Comparison of ENCODE assay signal across 8 cellular contexts in genomic region chr14:103528512-103529382, GRCh38. TPM values are rescaled to one million over a fixed set of nuclear protein-coding genes. Genes with fewer than 3 reads are reported as not detected.
DNase-seq lines count a peak whose midpoint lies in the region; ATAC-seq and TF ChIP-seq lines count a peak whose summit lies in the region.

Gene TRMT61A (plus strand): TSS chr14:103529196. CDS start chr14:103529979, 783 bp downstream.

- H2AFZ ChIP-seq in OCI-LY1 (ENCODE audit: low read length), result peak within 1 kb of the TSS; percentile 71; the same call in 1 of the 2 replicates

- peak within 1 kb of the TSS; percentile 98 for H3K4me3 ChIP-seq in HUES48 (ENCODE audit: low read depth, low read length)
- H3K4me3 ChIP-seq in OCI-LY1 (ENCODE audit: low read depth, low read length, poor library complexity, severe bottlenecking), result peak within 1 kb of the TSS; percentile 96
- peak within 1 kb of the TSS; percentile 68 for H3K4me3 ChIP-seq in mucosa of descending colon

- peaks cover 8% of the 10 kb centered on the region; the same call in 1 of the 2 replicates for H3K4me1 ChIP-seq in HUES48 (ENCODE audit: control insufficient read depth, insufficient read depth, low read length)
- peaks cover 27% of the 10 kb centered on the region for H3K4me1 ChIP-seq in OCI-LY1 (ENCODE audit: insufficient read depth, low read length, severe bottlenecking)
- H3K4me1 ChIP-seq in mucosa of descending colon (ENCODE audit: low read depth), result peaks cover 46% of the 10 kb centered on the region

- TF ChIP-seq POLR2A in GM18951 (IDR thresholded peaks at IDR 0.05; ENCODE audit: extremely low read depth, insufficient read depth, insufficient read length), result peak; percentile 78

- H3K79me2 ChIP-seq in OCI-LY1 (ENCODE audit: insufficient read depth, low read length), result peaks cover 8% of the 10 kb centered on the region

- H3K9me2 ChIP-seq in OCI-LY1 (ENCODE audit: low read depth, low read length), result no peaks in the 10 kb centered on the region

- H3F3A ChIP-seq in OCI-LY1 (ENCODE audit: insufficient read depth, low read length), result no peaks in the 10 kb centered on the region

- intact Hi-C loops in mucosa of descending colon (cut with DNase I, micrococcal nuclease), result no loop called here

- H3K9me3 ChIP-seq in HUES48 (ENCODE audit: control insufficient read depth, insufficient read depth, low read length) (no peaks in the 10 kb centered on the region), OCI-LY1 (ENCODE audit: low read length) (no peaks in the 10 kb centered on the region), mucosa of descending colon (no peaks in the 10 kb centered on the region)

- DNase-seq in A172 (ENCODE audit: low spot score) (peak; percentile 68), activated T-cell treated with anti-CD3 and anti-CD28 coated beads for 4 hours (peak; percentile 67), epidermal melanocyte (ENCODE audit: insufficient read length, low spot score) (peak; percentile 100), mucosa of descending colon (peak; percentile 91 to 93 (median 91))
- peak; percentile 55 to 61 for DNase-seq in stimulated activated CD8-positive, alpha-beta memory T cell treated with anti-CD3 and anti-CD28 coated beads, Interleukin-4, amount 100 ng/mL, for 1 hour (ENCODE audit: low read depth in 2 of 2, low spot score in 1 of 2)

- H3K9ac ChIP-seq in HUES48 (ENCODE audit: low read depth, low read length) (peak within 1 kb of the TSS; percentile 82), OCI-LY1 (ENCODE audit: low read length) (peak within 1 kb of the TSS; percentile 95)

- no peaks in the 10 kb centered on the region for H4K20me1 ChIP-seq in OCI-LY1 (ENCODE audit: insufficient read depth, low read length)

- H3K27me3 ChIP-seq in HUES48 (ENCODE audit: control insufficient read depth, insufficient read depth, low read length) (peaks cover 12% of the 10 kb centered on the region), OCI-LY1 (ENCODE audit: insufficient read depth, low read length) (no peaks in the 10 kb centered on the region; the same call in 1 of the 2 replicates)

- ATAC-seq in mucosa of descending colon, result peak; percentile 89

- H3K4me2 ChIP-seq in OCI-LY1 (ENCODE audit: low read length), result peak within 1 kb of the TSS; percentile 96

- TF ChIP-seq CTCF in OCI-LY1 (IDR thresholded peaks at IDR 0.05; ENCODE audit: low read length) (no peak), mucosa of descending colon (IDR thresholded peaks at IDR 0.05) (no peak)

- H3K27ac ChIP-seq in HUES48 (ENCODE audit: low read depth, low read length) (peak within 1 kb of the TSS; percentile 88), OCI-LY1 (ENCODE audit: low read depth, low read length, poor library complexity, severe bottlenecking) (no peak within 1 kb of the TSS)

- in situ Hi-C loops in GM18951 (cut with MboI; ENCODE audit: low sequenced_read_pairs, unreplicated experiment), result no loop called here

- H3K36me3 ChIP-seq in HUES48 (ENCODE audit: control insufficient read depth, insufficient read depth, low read length), result peaks cover 21% of the 10 kb centered on the region
- peaks cover 14% of the 10 kb centered on the region; the same call in 1 of the 2 replicates for H3K36me3 ChIP-seq in OCI-LY1 (ENCODE audit: insufficient read depth, low read length)
- H3K36me3 ChIP-seq in mucosa of descending colon (ENCODE audit: low read depth), result no peaks in the 10 kb centered on the region

RNA-seq across cellular contexts. Expression of gene TRMT61A, which starts in this region (rescaled TPM):
- total RNA-seq in A172 (2014; rRNA removed; shearing (Covaris generic)), result 8.5 and 10.2 TPM in 2 replicates
- total RNA-seq in mucosa of descending colon, result 10 to 100 TPM; 10.2 to 23.7 (median 10.5) TPM
